ENCODE assay signal across 1 cellular context in the genomic region with DNA sequence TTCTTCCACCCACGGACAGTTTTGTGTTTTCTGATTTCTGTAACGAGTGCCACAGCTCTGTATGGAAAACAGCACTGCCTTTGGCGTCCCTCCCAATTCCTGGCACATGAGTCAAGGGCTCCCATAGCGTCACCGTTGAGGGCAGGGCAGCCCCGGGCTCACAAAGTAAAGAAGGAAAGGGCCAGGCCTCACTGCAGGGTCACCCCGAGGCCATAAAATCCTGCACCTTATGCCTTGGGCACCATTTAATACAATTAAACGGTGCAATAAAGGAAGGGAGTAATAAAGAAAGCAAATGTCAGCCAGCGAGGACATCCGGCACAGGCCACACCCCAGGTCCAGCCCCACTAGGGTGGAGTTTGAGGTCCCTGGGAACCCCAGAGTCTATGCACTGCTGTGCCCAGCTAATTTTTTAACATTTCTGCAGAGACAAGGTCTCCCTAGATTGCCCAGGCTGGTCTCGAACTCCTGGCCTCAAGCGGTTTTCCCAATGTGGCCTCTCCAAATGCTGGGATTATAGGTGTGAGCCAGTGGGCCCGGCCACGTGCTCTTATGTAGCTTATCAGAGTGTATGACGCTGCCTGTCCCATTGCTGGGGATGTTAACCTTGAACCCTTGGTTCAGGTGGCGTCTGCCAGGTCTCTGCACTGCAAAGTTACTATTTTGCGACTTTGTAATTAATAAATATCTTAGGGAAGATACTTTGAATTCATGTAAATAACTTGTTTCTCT.
TF ChIP-seq lines count a peak whose summit lies in the region.

No MANE protein-coding gene starts in this region.

TF ChIP-seq in IMR-90, 13 proteins besides CTCF, POLR2A, EP300 and RAD21 (continued from another document):
- TF ChIP-seq BHLHE40 (IDR thresholded peaks at IDR 0.05; ENCODE audit: low read depth, low read length), result no peak
- TF ChIP-seq NFE2L2 (IDR thresholded peaks at IDR 0.05; ENCODE audit: low read depth, low read length), result no peak
TF ChIP-seq in IMR-90: peak in this region for 0.
